Comparison of ENCODE assay signal across 9 cellular contexts in the genomic region with DNA sequence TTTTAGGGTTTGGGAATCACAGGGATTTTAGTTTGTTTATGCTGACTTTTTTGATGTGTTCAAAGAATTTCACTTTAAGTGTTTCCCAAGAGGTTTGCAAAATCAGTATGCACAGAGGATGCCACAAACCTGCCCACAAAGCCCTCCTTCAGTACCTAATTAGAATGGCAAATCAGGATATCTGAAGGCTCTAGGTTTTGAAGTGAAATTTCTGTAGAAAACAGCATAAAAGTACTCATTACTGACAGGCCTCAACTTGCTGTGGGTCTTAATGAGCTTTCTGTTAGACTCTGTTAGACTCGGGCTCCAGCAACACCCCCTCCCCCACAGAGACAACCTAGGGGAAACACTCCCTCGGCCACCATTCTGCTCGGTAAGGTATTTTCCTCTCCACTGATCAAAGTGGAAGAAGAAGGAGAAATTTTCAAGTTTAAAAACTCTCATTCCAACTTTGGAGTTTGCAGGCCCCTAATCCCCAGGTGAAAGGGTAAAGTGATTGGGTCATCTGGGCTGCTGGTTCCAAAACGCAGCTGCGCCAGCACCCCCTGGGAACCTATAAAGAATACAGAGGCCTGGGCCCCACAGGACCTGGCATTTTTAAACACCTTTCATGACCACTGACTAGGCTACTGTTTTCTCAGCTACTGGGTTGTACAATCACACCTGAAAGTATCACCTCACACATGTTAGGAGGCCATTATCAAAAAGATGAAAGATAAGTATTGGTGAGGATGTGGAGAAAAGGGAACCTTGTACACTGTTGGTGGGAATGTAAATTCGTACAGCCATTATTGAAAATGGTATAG.
DNase-seq lines count a peak whose midpoint lies in the region; ATAC-seq and FAIRE-seq lines count a peak whose summit lies in the region.
"Had no signal": no experiment of that assay in that cellular context is flagged by ENCODE, and none has a peak within 500 bp of the region (broad histone marks: within the 10 kb centered on the region; RNA-seq: fewer than 3 reads in every experiment).

No MANE protein-coding gene starts in this region.

- H3K4me3 ChIP-seq in iPS-18a (ENCODE audit: low read length), result peak overlapping the region; percentile 10
- H3K4me3 ChIP-seq: upper lobe of left lung had no signal

- peak; percentile 68 for ATAC-seq in GM18517 (IDR thresholded peaks at IDR 0.05; ENCODE audit: unreplicated experiment)
- ATAC-seq in GM21529 (IDR thresholded peaks at IDR 0.05; ENCODE audit: unreplicated experiment), result peak; percentile 62
- peak; percentile 69 for ATAC-seq in HG03442 (IDR thresholded peaks at IDR 0.05; ENCODE audit: unreplicated experiment)

- H3K36me3 ChIP-seq in iPS-18a (ENCODE audit: control insufficient read depth, low read depth, low read length), result no peaks in the 10 kb centered on the region
- H3K36me3 ChIP-seq: upper lobe of left lung had no signal

- H3K9me3 ChIP-seq in iPS-18a (ENCODE audit: control insufficient read depth, low read depth, low read length), result no peaks in the 10 kb centered on the region
- H3K9me3 ChIP-seq: upper lobe of left lung had no signal

- FAIRE-seq in RCC 7860 (lab: Jason Lieb, UNC), result no peak

- DNase-seq in GF-D8 (lab: John Stamatoyannopoulos, UW), result no peak
- DNase-seq in AML-193 (lab: John Stamatoyannopoulos, UW), result no peak
- DNase-seq in NCI-H2171 treated with DMSO at 0.1 percent for 48 hours (lab: John Stamatoyannopoulos, UW), result no peak
- no peak for DNase-seq in RCC 7860 (ENCODE audit: low spot score)

- H3K9ac ChIP-seq in iPS-18a (ENCODE audit: low read length), result no peak overlapping the region

- no peak overlapping the region for H3K27ac ChIP-seq in iPS-18a (ENCODE audit: low read length)

- no peaks in the 10 kb centered on the region for H3K27me3 ChIP-seq in iPS-18a (ENCODE audit: control insufficient read depth, insufficient read depth, low read length)
- H3K27me3 ChIP-seq: upper lobe of left lung had no signal

- H3K4me1 ChIP-seq in iPS-18a (ENCODE audit: control insufficient read depth, low read depth, low read length), result peaks cover 8% of the 10 kb centered on the region
